In genomic region chr4:181676546-181676945, GRCh38 we compare ENCODE assay signal across 17 cellular contexts.
DNase-seq lines count a peak whose midpoint lies in the region; ATAC-seq and TF ChIP-seq lines count a peak whose summit lies in the region.
"Had no signal": no experiment of that assay in that cellular context is flagged by ENCODE, and none has a peak within 500 bp of the region (broad histone marks: within the 10 kb centered on the region; RNA-seq: fewer than 3 reads in every experiment).

No MANE protein-coding gene starts in this region.

- H3K4me2 ChIP-seq in SK-N-SH = no peak overlapping the region
- H3K4me2 ChIP-seq: A549, BLaER1 had no signal

- TF ChIP-seq CTCF in SK-N-SH (IDR thresholded peaks at IDR 0.05) (no peak), RWPE1 (conservative IDR thresholded peaks at IDR 0.05; ENCODE audit: low read depth) (no peak), fibroblast of the aortic adventitia (IDR thresholded peaks at IDR 0.05; ENCODE audit: insufficient read depth, low read length) (no peak)

- WGBS in SK-N-SH (ENCODE audit: low lambda C conversion rate) = 41% methylated on average over 2 of the region's 2 CpGs

- no peaks in the 10 kb centered on the region for H3K27me3 ChIP-seq in SK-N-SH (ENCODE audit: insufficient read depth)
- H3K27me3 ChIP-seq: BLaER1 had no signal

- no peaks in the 10 kb centered on the region for H3K9me2 ChIP-seq in SK-N-SH

- POLR2A ChIA-PET in SK-N-SH (lab: Yijun Ruan, JAX) = no interaction called here
- POLR2A ChIA-PET in RWPE1 (lab: Yijun Ruan, JAX; ENCODE audit: low non-redundant PET) = no interaction called here

- TF ChIP-seq RAD21 in SK-N-SH (IDR thresholded peaks at IDR 0.05; ENCODE audit: low read length) = no peak

- H3K79me2 ChIP-seq in SK-N-SH (ENCODE audit: insufficient read depth) = no peaks in the 10 kb centered on the region

- H3K27ac ChIP-seq in SK-N-SH (ENCODE audit: low read depth in 2 of 2, low read length in 1 of 2) (no peak overlapping the region), RWPE1 (no peak overlapping the region)
- H3K27ac ChIP-seq: 22Rv1, A549, BLaER1, HL-60 had no signal

- H3K9ac ChIP-seq in SK-N-SH = no peak overlapping the region
- H3K9ac ChIP-seq: BLaER1 had no signal

- no peaks in the 10 kb centered on the region for H3K36me3 ChIP-seq in SK-N-SH (replicated peaks in 1 of 2; ENCODE audit: control insufficient read depth in 1 of 2, insufficient read depth in 2 of 2, low read length in 1 of 2)
- H3K36me3 ChIP-seq: BLaER1 had no signal

- no peak for DNase-seq in SK-N-SH
- peak; percentile 21 for DNase-seq in RWPE1 (ENCODE audit: low spot score)
- DNase-seq in fibroblast of the aortic adventitia (ENCODE audit: low read depth) = peak; percentile 24
- DNase-seq: CD4-positive, alpha-beta memory T cell; DMS153; DMS79; GDM1; H9; KBM-7 had no signal

- H3K4me3 ChIP-seq in SK-N-SH (ENCODE audit: low read depth in 2 of 2, low read length in 1 of 2) (no peak overlapping the region), fibroblast of the aortic adventitia (ENCODE audit: low read depth, low read length) (no peak overlapping the region)
- H3K4me3 ChIP-seq: A549, BLaER1 had no signal

- no peak for TF ChIP-seq EP300 in SK-N-SH (IDR thresholded peaks at IDR 0.05; ENCODE audit: borderline replicate concordance in 1 of 2, low read depth in 1 of 2, low read length in 1 of 2)

- ATAC-seq in SK-N-SH treated with all-trans-retinoic acid at 6 μM for 48 hours (no peak), GM18511 (IDR thresholded peaks at IDR 0.05; ENCODE audit: unreplicated experiment) (no peak), HG02642 (IDR thresholded peaks at IDR 0.05; ENCODE audit: poor library complexity, unreplicated experiment) (no peak), HG02759 (IDR thresholded peaks at IDR 0.05; ENCODE audit: unreplicated experiment) (no peak)
- ATAC-seq: A549 had no signal

- no peaks in the 10 kb centered on the region for H3K9me3 ChIP-seq in SK-N-SH
- H3K9me3 ChIP-seq: A549, BLaER1 had no signal

- no peaks in the 10 kb centered on the region for H4K20me1 ChIP-seq in SK-N-SH (ENCODE audit: insufficient read depth)
- H4K20me1 ChIP-seq: BLaER1 had no signal

- peaks cover 2 to 8% of the 10 kb centered on the region in 2 experiments; a peak in 2 of 4 replicates for H3K4me1 ChIP-seq in SK-N-SH (ENCODE audit: control insufficient read depth in 1 of 2, insufficient read depth in 2 of 2, low read depth in 1 of 2, low read length in 1 of 2)
- H3K4me1 ChIP-seq: A549 had no signal

- CTCF ChIA-PET in SK-N-SH (lab: Yijun Ruan, JAX) = no interaction called here
- CTCF ChIA-PET in RWPE1 (lab: Yijun Ruan, JAX) = interaction anchor here (0.5 to 0.6 kb wide), 2 partner anchors 27 to 49 kb away, joined by 3 to 7 read pairs; no protein-coding TSS in a partner anchor

- no peak overlapping the region for H2AFZ ChIP-seq in SK-N-SH (ENCODE audit: low read depth)

- H3F3A ChIP-seq in SK-N-SH (replicated peaks; ENCODE audit: insufficient read depth) = no peaks in the 10 kb centered on the region

TF ChIP-seq in SK-N-SH treated with all-trans-retinoic acid at 6 μM for 48 hours, 23 proteins besides CTCF, POLR2A, EP300 and RAD21:
- peak; percentile 41; the same call in 1 of the 2 replicates for TF ChIP-seq ISL1 (CRISPR knock-in tag; IDR thresholded peaks at IDR 0.05)
- TF ChIP-seq, protein P1, sequence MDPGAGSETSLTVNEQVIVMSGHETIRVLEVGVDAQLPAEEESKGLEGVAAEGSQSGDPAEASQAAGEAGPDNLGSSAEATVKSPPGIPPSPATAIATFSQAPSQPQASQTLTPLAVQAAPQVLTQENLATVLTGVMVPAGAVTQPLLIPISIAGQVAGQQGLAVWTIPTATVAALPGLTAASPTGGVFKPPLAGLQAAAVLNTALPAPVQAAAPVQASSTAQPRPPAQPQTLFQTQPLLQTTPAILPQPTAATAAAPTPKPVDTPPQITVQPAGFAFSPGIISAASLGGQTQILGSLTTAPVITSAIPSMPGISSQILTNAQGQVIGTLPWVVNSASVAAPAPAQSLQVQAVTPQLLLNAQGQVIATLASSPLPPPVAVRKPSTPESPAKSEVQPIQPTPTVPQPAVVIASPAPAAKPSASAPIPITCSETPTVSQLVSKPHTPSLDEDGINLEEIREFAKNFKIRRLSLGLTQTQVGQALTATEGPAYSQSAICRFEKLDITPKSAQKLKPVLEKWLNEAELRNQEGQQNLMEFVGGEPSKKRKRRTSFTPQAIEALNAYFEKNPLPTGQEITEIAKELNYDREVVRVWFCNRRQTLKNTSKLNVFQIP (CRISPR knock-in tag; IDR thresholded peaks at IDR 0.05; ENCODE audit: borderline replicate concordance, low read depth) = no peak

TF ChIP-seq in SK-N-SH, 30 proteins besides CTCF, POLR2A, EP300 and RAD21:
- no peak for TF ChIP-seq CHD2 (IDR thresholded peaks at IDR 0.05; ENCODE audit: low read length, partially characterized antibody)
- no peak for TF ChIP-seq RXRA (IDR thresholded peaks at IDR 0.05; ENCODE audit: borderline replicate concordance, low read depth)
- no peak for TF ChIP-seq MXI1 (IDR thresholded peaks at IDR 0.05; ENCODE audit: low read depth, low read length)
- TF ChIP-seq MEF2A (IDR thresholded peaks at IDR 0.05; ENCODE audit: borderline replicate concordance, low read depth) = no peak
- TF ChIP-seq JUND (IDR thresholded peaks at IDR 0.05) = no peak
- TF ChIP-seq, protein P2, sequence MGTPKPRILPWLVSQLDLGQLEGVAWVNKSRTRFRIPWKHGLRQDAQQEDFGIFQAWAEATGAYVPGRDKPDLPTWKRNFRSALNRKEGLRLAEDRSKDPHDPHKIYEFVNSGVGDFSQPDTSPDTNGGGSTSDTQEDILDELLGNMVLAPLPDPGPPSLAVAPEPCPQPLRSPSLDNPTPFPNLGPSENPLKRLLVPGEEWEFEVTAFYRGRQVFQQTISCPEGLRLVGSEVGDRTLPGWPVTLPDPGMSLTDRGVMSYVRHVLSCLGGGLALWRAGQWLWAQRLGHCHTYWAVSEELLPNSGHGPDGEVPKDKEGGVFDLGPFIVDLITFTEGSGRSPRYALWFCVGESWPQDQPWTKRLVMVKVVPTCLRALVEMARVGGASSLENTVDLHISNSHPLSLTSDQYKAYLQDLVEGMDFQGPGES (IDR thresholded peaks at IDR 0.05; ENCODE audit: low read depth, low read length) = no peak
- TF ChIP-seq NFIC (IDR thresholded peaks at IDR 0.05; ENCODE audit: borderline replicate concordance) = no peak
- TF ChIP-seq GABPA (IDR thresholded peaks at IDR 0.05; ENCODE audit: low read depth) = no peak
- no peak for TF ChIP-seq EZH2phosphoT487 (IDR thresholded peaks at IDR 0.05; ENCODE audit: borderline replicate concordance, low read depth)
- TF ChIP-seq, protein P3, sequence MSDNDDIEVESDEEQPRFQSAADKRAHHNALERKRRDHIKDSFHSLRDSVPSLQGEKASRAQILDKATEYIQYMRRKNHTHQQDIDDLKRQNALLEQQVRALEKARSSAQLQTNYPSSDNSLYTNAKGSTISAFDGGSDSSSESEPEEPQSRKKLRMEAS (IDR thresholded peaks at IDR 0.05; ENCODE audit: low read depth) = no peak
- TF ChIP-seq SMC3 (IDR thresholded peaks at IDR 0.05; ENCODE audit: low read depth, low read length) = no peak
- TF ChIP-seq RCOR1 (IDR thresholded peaks at IDR 0.05; ENCODE audit: low read length) = no peak
- no peak for TF ChIP-seq ELF1 (IDR thresholded peaks at IDR 0.05)
